1 cellular context compared by ENCODE assay signal in genomic region chr20:3161316-3162079, GRCh38.
TF ChIP-seq lines count a peak whose summit lies in the region.

No MANE protein-coding gene starts in this region.

TF ChIP-seq in H1, 55 proteins besides CTCF, POLR2A, EP300 and RAD21:
- no peak for TF ChIP-seq JUN (IDR thresholded peaks at IDR 0.05; ENCODE audit: low read depth, low read length)
- TF ChIP-seq YY1 (IDR thresholded peaks at IDR 0.05; ENCODE audit: low read depth, low read length) = 0 out of 2 replicates have a peak, but pooled peaks have one; percentile 49
